In the genomic region with DNA sequence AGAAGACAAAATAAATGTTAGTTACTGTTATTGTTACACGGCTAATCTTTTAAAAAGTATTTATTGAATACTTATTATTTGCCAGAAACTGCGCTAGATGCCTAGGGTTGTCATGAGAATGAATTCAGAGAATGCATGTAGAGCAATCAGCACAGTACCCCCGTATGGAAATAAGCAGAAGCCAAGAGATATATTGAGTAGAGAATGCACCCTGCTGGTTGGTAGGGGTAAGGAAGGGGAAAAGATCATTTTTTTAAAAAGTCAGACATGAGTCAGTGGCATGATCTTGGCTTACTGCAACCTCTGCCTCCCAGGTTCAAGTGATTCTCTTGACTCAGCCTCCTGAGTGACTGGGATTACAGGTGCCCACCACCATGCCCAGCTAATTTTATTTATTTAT, we compare ENCODE assay signal across 8 cellular contexts. TPM values are rescaled to one million over a fixed set of nuclear protein-coding genes. Genes with fewer than 3 reads are reported as not detected.
DNase-seq lines count a peak whose midpoint lies in the region; ATAC-seq, FAIRE-seq and TF ChIP-seq lines count a peak whose summit lies in the region.

No MANE protein-coding gene starts in this region.

- H3K27ac Mint-ChIP-seq in T-helper 2 cell treated with Interferon-gamma antibody and Interleukin-4, amounts not matched to agents 5 μg/mL and 100 μg/mL, for 36 hours = no peak overlapping the region

- intact Hi-C loops in kidney (cut with DNase I) (no loop called here), spleen (cut with DNase I; ENCODE audit: low total_unique reads) (no loop called here)

- no peak for FAIRE-seq in kidney (lab: Jason Lieb, UNC)

- no peaks in the 10 kb centered on the region for H3K27me3 ChIP-seq in spleen (replicated peaks in 1 of 7)

- 44 to 54% (median 52%) methylated on average over 3 of the region's 3 CpGs for WGBS in spleen, 5 donors

- H3K9me3 Mint-ChIP-seq in T-helper 2 cell treated with Interferon-gamma antibody and Interleukin-4, amounts not matched to agents 5 μg/mL and 100 μg/mL, for 36 hours = no peaks in the 10 kb centered on the region

- no peaks in the 10 kb centered on the region for H3K36me3 Mint-ChIP-seq in T-helper 2 cell treated with Interferon-gamma antibody and Interleukin-4, amounts not matched to agents 5 μg/mL and 100 μg/mL, for 36 hours (ENCODE audit: low read depth)

- peak; percentile 14 for TF ChIP-seq CTCF in kidney (IDR thresholded peaks at IDR 0.05; ENCODE audit: borderline replicate concordance, extremely low read depth, insufficient read depth)
- peak in 5 of 11 experiments; percentile 25 to 42 (median 33) for TF ChIP-seq CTCF in spleen (IDR thresholded peaks at IDR 0.05 in 8 of 11, conservative IDR thresholded peaks at IDR 0.05 in 3 of 11)

- H3K4me1 ChIP-seq in kidney (ENCODE audit: control insufficient read depth in 1 of 2, insufficient read depth in 1 of 2, low read depth in 1 of 2, low read length in 2 of 2) = no peaks in the 10 kb centered on the region
- no peaks in the 10 kb centered on the region for H3K4me1 ChIP-seq in spleen

- H3K27ac ChIP-seq in kidney (ENCODE audit: low read depth in 2 of 2, low read length in 2 of 2) = no peak overlapping the region
- H3K27ac ChIP-seq in spleen = no peak overlapping the region

- no peak overlapping the region for H3K9ac ChIP-seq in kidney (ENCODE audit: low read length in 2 of 2)

- TF ChIP-seq POLR2A in spleen (IDR thresholded peaks at IDR 0.05) = no peak

- peak; percentile 69 for ATAC-seq in GM21423 (IDR thresholded peaks at IDR 0.05; ENCODE audit: unreplicated experiment)

- peaks cover 9% of the 10 kb centered on the region for H3K4me1 Mint-ChIP-seq in T-helper 2 cell treated with Interferon-gamma antibody and Interleukin-4, amounts not matched to agents 5 μg/mL and 100 μg/mL, for 36 hours (ENCODE audit: low read depth)

- DNase-seq in SKM-1 (lab: John Stamatoyannopoulos, UW; ENCODE audit: unreplicated experiment) (peak; percentile 1), SKM-1 treated with dmso at 0.1 percent for 144 hours (lab: John Stamatoyannopoulos, UW; ENCODE audit: unreplicated experiment) (no peak), HT-29 (ENCODE audit: low spot score) (peak; percentile 43), kidney (no peak), spleen (no peak), NCI-H2196 (lab: John Stamatoyannopoulos, UW; ENCODE audit: unreplicated experiment) (no peak)
- DNase-seq in T-helper 2 cell treated with Interferon-gamma antibody and Interleukin-4, amounts not matched to agents 5 μg/mL and 100 μg/mL, for 36 hours (ENCODE audit: low spot score) = peak; percentile 4

- H3K4me3 ChIP-seq in kidney (ENCODE audit: low read length in 2 of 2) (no peak overlapping the region), spleen (no peak overlapping the region)

- H3K36me3 ChIP-seq in kidney (ENCODE audit: control insufficient read depth in 1 of 2, insufficient read depth in 2 of 2, low read length in 2 of 2) = no peaks in the 10 kb centered on the region
- H3K36me3 ChIP-seq in spleen = no peaks in the 10 kb centered on the region

- H3K4me3 Mint-ChIP-seq in T-helper 2 cell treated with Interferon-gamma antibody and Interleukin-4, amounts not matched to agents 5 μg/mL and 100 μg/mL, for 36 hours = no peak overlapping the region

- no peaks in the 10 kb centered on the region for H3K27me3 Mint-ChIP-seq in T-helper 2 cell treated with Interferon-gamma antibody and Interleukin-4, amounts not matched to agents 5 μg/mL and 100 μg/mL, for 36 hours (ENCODE audit: low read depth)

- H3K9me3 ChIP-seq in kidney (ENCODE audit: control insufficient read depth in 1 of 2, low read length in 2 of 2) (no peaks in the 10 kb centered on the region), spleen (no peaks in the 10 kb centered on the region)

RNA-seq across cellular contexts. Expression of gene DRP2, which starts 13.1 kb away (rescaled TPM):
- 0.05 and 0.13 TPM in 2 replicates for total RNA-seq in HT-29 (2014; rRNA removed; shearing (Covaris generic))
- 0.16 TPM for total RNA-seq in kidney
- not detected for polyA plus RNA-seq in kidney (ENCODE audit: insufficient read depth, low read depth, low replicate concordance)
- total RNA-seq in spleen = under 1 TPM in 3 of 7 donors, not detected in 4; 0.09 to 0.17 (median 0.10) TPM
- polyA plus RNA-seq in spleen = under 1 TPM in 2 of 3 donors, not detected in 1; under 0.01 to 0.02 TPM

Comparison
In these comparisons a context has a peak if more than half of its experiments do, and no peak if none do; other contexts are left out.
1. DNase-seq: peak in SKM-1 (single experiment), HT-29 (single experiment) and T-helper 2 cell treated with Interferon-gamma antibody and Interleukin-4, amounts not matched to agents 5 μg/mL and 100 μg/mL, for 36 hours (single experiment); none in SKM-1 treated with dmso at 0.1 percent for 144 hours (single experiment), kidney (single experiment), spleen (single experiment) and NCI-H2196 (single experiment).